ENCODE assay signal across 28 cellular contexts in the genomic region with DNA sequence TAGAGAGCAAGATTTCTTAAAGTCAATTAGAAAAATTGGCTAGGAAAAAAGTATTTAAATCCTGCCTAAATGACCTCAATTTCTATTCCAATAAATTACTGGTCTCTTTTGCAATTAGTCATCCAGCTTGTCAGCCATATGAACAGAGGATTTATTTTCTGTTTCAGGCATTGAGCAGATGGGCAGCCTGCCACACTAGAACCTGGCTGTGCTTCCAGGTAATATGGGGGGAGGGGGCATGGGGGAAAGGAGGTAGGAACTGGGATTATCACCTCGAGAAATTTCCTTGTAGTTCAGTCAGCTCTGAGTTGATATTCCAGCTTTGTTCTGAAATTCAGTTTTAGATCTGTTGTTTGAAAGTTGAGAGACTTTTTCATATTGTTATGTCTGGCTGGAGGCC.
"Had no signal": no experiment of that assay in that cellular context is flagged by ENCODE, and none has a peak within 500 bp of the region (broad histone marks: within the 10 kb centered on the region; RNA-seq: fewer than 3 reads in every experiment).

No MANE protein-coding gene starts in this region.

- H3K27ac Mint-ChIP-seq: activated CD4-positive, alpha-beta memory T cell treated with anti-CD3 and anti-CD28 coated beads for 36 hours; activated CD4-positive, alpha-beta T cell treated with anti-CD3 and anti-CD28 coated beads for 36 hours; activated naive CD8-positive, alpha-beta T cell treated with anti-CD3 and anti-CD28 coated beads, Interleukin-2, amount 10 ng/mL, durations not matched to agents 7 days and 5 days; activated T-helper 1 cell treated with anti-CD3 and anti-CD28 coated beads, Interleukin-12 subunit alpha, Interleukin-12 subunit beta, Interleukin-2, Interleukin-4 antibody, amounts not matched to agents 30 ng/mL and 10 ng/mL and 1 ng/mL, durations not matched to agents 14 hours and 24 hours and 36 hours; T-helper 1 cell treated with Interleukin-12 subunit alpha and Interleukin-12 subunit beta and Interleukin-4 antibody, amounts not matched to agents 30 μg/mL and 1 μg/mL, for 36 hours; T-helper 2 cell treated with Interferon-gamma antibody and Interleukin-4, amounts not matched to agents 5 μg/mL and 100 μg/mL, for 36 hours; WTC11 had no signal

- H3K4me1 Mint-ChIP-seq: activated CD4-positive, alpha-beta T cell treated with anti-CD3 and anti-CD28 coated beads for 36 hours; activated naive CD8-positive, alpha-beta T cell treated with anti-CD3 and anti-CD28 coated beads, Interleukin-2, amount 10 ng/mL, durations not matched to agents 7 days and 5 days; central memory CD8-positive, alpha-beta T cell; WTC11 had no signal

- DNase-seq: activated CD4-positive, alpha-beta memory T cell treated with anti-CD3 and anti-CD28 coated beads for 36 hours; activated CD4-positive, alpha-beta T cell treated with anti-CD3 and anti-CD28 coated beads for 36 hours; activated CD4-positive, alpha-beta T cell treated with anti-CD3 and anti-CD28 coated beads, Interleukin-2, amount 50 U/mL, for 1 hour; activated CD8-positive, alpha-beta memory T cell treated with anti-CD3 and anti-CD28 coated beads, Interleukin-2, amount 50 U/mL, for 4 hours; activated gamma-delta T cell treated with Interleukin-2 at 50 U/mL for 16 hours; activated naive CD4-positive, alpha-beta T cell treated with anti-CD3 and anti-CD28 coated beads, Interleukin-2, amount 50 U/mL, for 16 hours; activated naive CD8-positive, alpha-beta T cell treated with anti-CD3 and anti-CD28 coated beads, Interleukin-2, amount 10 ng/mL, durations not matched to agents 7 days and 5 days; activated T-cell treated with anti-CD3 and anti-CD28 coated beads for 4 hours; activated T-cell treated with anti-CD3 and anti-CD28 coated beads, Interleukin-2, amount 50 U/mL, for 4 hours; amygdala; cortex of kidney; Karpas-422; KBM-7; MG63; NCI-H1048; NCI-H1105 treated with DMSO at 0.1 percent for 48 hours; NCI-H1436; NCI-H1694 treated with DMSO at 0.1 percent for 48 hours; NCI-H2029; NCI-H2171; NCI-H510A treated with DMSO at 0.1 percent for 48 hours; SHP77 treated with DMSO at 0.1 percent for 48 hours; SK-N-SH had no signal

- H3K27me3 Mint-ChIP-seq: activated naive CD8-positive, alpha-beta T cell treated with anti-CD3 and anti-CD28 coated beads, Interleukin-2, amount 10 ng/mL, durations not matched to agents 7 days and 5 days had no signal

- H3K4me3 Mint-ChIP-seq: activated CD4-positive, alpha-beta memory T cell treated with anti-CD3 and anti-CD28 coated beads for 36 hours; activated CD4-positive, alpha-beta T cell treated with anti-CD3 and anti-CD28 coated beads for 36 hours; activated naive CD8-positive, alpha-beta T cell treated with anti-CD3 and anti-CD28 coated beads, Interleukin-2, amount 10 ng/mL, durations not matched to agents 7 days and 5 days; activated T-cell treated with anti-CD3 and anti-CD28 coated beads, Interleukin-2, amount 50 U/mL, for 4 hours; activated T-helper 1 cell treated with anti-CD3 and anti-CD28 coated beads, Interleukin-12 subunit alpha, Interleukin-12 subunit beta, Interleukin-2, Interleukin-4 antibody, amounts not matched to agents 30 ng/mL and 10 ng/mL and 1 ng/mL, durations not matched to agents 14 hours and 24 hours and 36 hours; central memory CD8-positive, alpha-beta T cell; T-helper 1 cell treated with Interleukin-12 subunit alpha and Interleukin-12 subunit beta and Interleukin-4 antibody, amounts not matched to agents 30 μg/mL and 1 μg/mL, for 36 hours; T-helper 2 cell treated with Interferon-gamma antibody and Interleukin-4, amounts not matched to agents 5 μg/mL and 100 μg/mL, for 36 hours; WTC11 had no signal

- H3K36me3 Mint-ChIP-seq: activated CD4-positive, alpha-beta memory T cell treated with anti-CD3 and anti-CD28 coated beads for 36 hours; activated naive CD8-positive, alpha-beta T cell treated with anti-CD3 and anti-CD28 coated beads, Interleukin-2, amount 10 ng/mL, durations not matched to agents 7 days and 5 days had no signal
